In the genomic region with DNA sequence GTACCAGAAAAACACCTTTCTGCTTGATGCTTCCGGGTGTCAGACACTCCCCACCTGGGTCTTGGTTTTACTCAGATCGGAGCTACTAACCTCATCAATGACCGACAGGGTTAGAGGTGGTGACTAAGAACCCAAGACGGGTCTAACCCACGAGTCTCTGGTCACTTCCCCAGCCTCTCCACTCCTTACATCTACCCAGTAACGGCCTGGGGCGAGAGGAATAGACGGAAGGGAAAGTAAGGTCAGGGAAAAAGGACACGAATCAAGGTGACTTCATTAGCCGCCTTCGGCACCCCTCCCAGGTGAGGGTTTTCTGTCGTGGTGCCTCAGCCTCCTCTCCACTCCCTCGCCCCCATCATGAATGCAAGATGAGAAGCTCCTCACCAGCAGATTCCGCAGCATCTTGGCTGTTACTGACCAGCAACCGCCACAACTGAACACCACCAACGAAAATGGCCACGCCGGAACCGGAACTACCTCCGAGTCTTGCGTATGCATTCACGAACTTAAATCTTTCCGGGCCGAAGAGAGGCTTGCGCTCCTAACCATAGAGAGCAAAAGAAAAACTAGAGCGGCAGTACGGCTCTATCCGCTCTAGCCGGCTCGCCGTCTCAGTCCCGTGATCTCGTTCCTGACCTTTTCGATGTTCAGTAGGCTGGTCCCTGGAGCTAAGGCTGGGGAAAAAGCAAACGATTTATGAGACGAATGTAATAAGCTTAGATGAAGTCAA, we compare ENCODE assay signal across 8 cellular contexts. TPM values are rescaled to one million over a fixed set of nuclear protein-coding genes. Genes with fewer than 3 reads are reported as not detected.
DNase-seq lines count a peak whose midpoint lies in the region; ATAC-seq, FAIRE-seq and TF ChIP-seq lines count a peak whose summit lies in the region.

A gene with protein sequence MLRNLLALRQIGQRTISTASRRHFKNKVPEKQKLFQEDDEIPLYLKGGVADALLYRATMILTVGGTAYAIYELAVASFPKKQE (minus strand): TSS at position 469 of the 730 bp plus-strand sequence. CDS start 67 bp downstream, at position 402.

- H3K4me3 ChIP-seq in choroid plexus epithelial cell (ENCODE audit: low read depth, low read length) (peak within 1 kb of the TSS; percentile 69), kidney (ENCODE audit: low read length in 2 of 2) (peak within 1 kb of the TSS; percentile 96 to 100)

- peaks cover 13 to 18% of the 10 kb centered on the region in 2 donors for H3K36me3 ChIP-seq in kidney (ENCODE audit: control insufficient read depth in 1 of 2, insufficient read depth in 2 of 2, low read length in 2 of 2)

- DNase-seq in Ammon's horn (ENCODE audit: low spot score) (peak; percentile 97), GM19238 (ENCODE audit: insufficient read length, low spot score) (peak; percentile 42), NCI-H524 (lab: John Stamatoyannopoulos, UW) (peak; percentile 89 to 98), choroid plexus epithelial cell (ENCODE audit: low read depth) (peak; percentile 99), kidney (peak; percentile 93)
- peak; percentile 91 for DNase-seq in activated CD4-positive, alpha-beta T cell treated with anti-CD3 and anti-CD28 coated beads for 36 hours
- DNase-seq in stimulated activated CD4-positive, alpha-beta T cell treated with anti-CD3 and anti-CD28 coated beads, Interleukin-15, amount 100 ng/mL, for 24 hours, result peak; percentile 88

- H3K4me1 ChIP-seq in kidney (ENCODE audit: control insufficient read depth in 1 of 2, insufficient read depth in 1 of 2, low read depth in 1 of 2, low read length in 2 of 2), result peaks cover 3 to 6% of the 10 kb centered on the region in 2 donors

- no peaks in the 10 kb centered on the region for H3K9me3 Mint-ChIP-seq in activated CD4-positive, alpha-beta T cell treated with anti-CD3 and anti-CD28 coated beads for 36 hours (ENCODE audit: low read depth)

- CTCF ChIA-PET in activated CD4-positive, alpha-beta T cell treated with anti-CD3 and anti-CD28 coated beads for 36 hours (lab: Charles Lee), result interaction anchor here (0.5 to 2.0 kb wide), 10 partner anchors 15 to 1806 kb away, joined by 3 to 13 read pairs (median 3); partner anchors contain the start of gene TMEM30A

- peaks cover 12% of the 10 kb centered on the region for H3K27me3 Mint-ChIP-seq in activated CD4-positive, alpha-beta T cell treated with anti-CD3 and anti-CD28 coated beads for 36 hours

- peak; percentile 93 for ATAC-seq in HG03442 (IDR thresholded peaks at IDR 0.05; ENCODE audit: unreplicated experiment)
- peak; percentile 97 for ATAC-seq in activated CD4-positive, alpha-beta T cell treated with anti-CD3 and anti-CD28 coated beads for 36 hours

- H3K9ac ChIP-seq in kidney (ENCODE audit: low read length in 2 of 2), result peak within 1 kb of the TSS; percentile 96 to 100

- peaks cover 27% of the 10 kb centered on the region for H3K36me3 Mint-ChIP-seq in activated CD4-positive, alpha-beta T cell treated with anti-CD3 and anti-CD28 coated beads for 36 hours (ENCODE audit: low read depth)

- TF ChIP-seq CTCF in choroid plexus epithelial cell (conservative IDR thresholded peaks at IDR 0.05; ENCODE audit: low read depth, low read length) (no peak), kidney (IDR thresholded peaks at IDR 0.05; ENCODE audit: borderline replicate concordance, extremely low read depth, insufficient read depth) (no peak)

- FAIRE-seq in kidney (lab: Jason Lieb, UNC), result peak; percentile 94

- POLR2A ChIA-PET in activated CD4-positive, alpha-beta T cell treated with anti-CD3 and anti-CD28 coated beads for 36 hours (lab: Charles Lee), result interaction anchor here (0.5 to 1.7 kb wide), 6 partner anchors 35 to 1614 kb away, joined by 3 to 7 read pairs (median 4); partner anchors contain the start of gene TMEM30A

- no peaks in the 10 kb centered on the region for H3K9me3 ChIP-seq in kidney (ENCODE audit: control insufficient read depth in 1 of 2, low read length in 2 of 2)

- peak within 1 kb of the TSS; percentile 95 for H3K27ac Mint-ChIP-seq in activated CD4-positive, alpha-beta T cell treated with anti-CD3 and anti-CD28 coated beads for 36 hours

- peak within 1 kb of the TSS; percentile 91 for H3K4me3 Mint-ChIP-seq in activated CD4-positive, alpha-beta T cell treated with anti-CD3 and anti-CD28 coated beads for 36 hours

- intact Hi-C loops in activated CD4-positive, alpha-beta T cell treated with anti-CD3 and anti-CD28 coated beads for 36 hours (cut with DNase I, micrococcal nuclease), result loop anchor here (1.0 to 5.0 kb wide), 5 partner anchors 23 to 1721 kb away; partner anchors contain the start of genes EEF1A1 (in 2 of the 2), SENP6 (in 2 of the 2) and TMEM30A (in 2 of the 2)
- intact Hi-C loops in kidney (cut with DNase I), result no loop called here

- peaks cover 35% of the 10 kb centered on the region for H3K4me1 Mint-ChIP-seq in activated CD4-positive, alpha-beta T cell treated with anti-CD3 and anti-CD28 coated beads for 36 hours

- H3K27ac ChIP-seq in kidney (ENCODE audit: low read depth in 2 of 2, low read length in 2 of 2), result peak within 1 kb of the TSS; percentile 94 to 98

RNA-seq across cellular contexts. Expression of the gene that starts here (rescaled TPM):
- 100 to 1,000 TPM; 468 to 520 TPM for total RNA-seq in activated CD4-positive, alpha-beta T cell treated with anti-CD3 and anti-CD28 coated beads for 36 hours
- total RNA-seq in kidney, result 315 TPM
- polyA plus RNA-seq in kidney (ENCODE audit: insufficient read depth, low read depth, low replicate concordance), result 812 TPM

Comparison
In these comparisons a context has a peak if more than half of its experiments do, and no peak if none do; other contexts are left out.
1. Peak in every context shown above with its lines: DNase-seq, ATAC-seq, H3K4me3 ChIP-seq and H3K27ac ChIP-seq.
2. DNase-seq: peak in every context shown above with its lines; median percentile 99 in choroid plexus epithelial cell; 97 in Ammon's horn; 94 in NCI-H524; 93 in kidney; 91 in activated CD4-positive, alpha-beta T cell treated with anti-CD3 and anti-CD28 coated beads for 36 hours; 88 in stimulated activated CD4-positive, alpha-beta T cell treated with anti-CD3 and anti-CD28 coated beads, Interleukin-15, amount 100 ng/mL, for 24 hours; 42 in GM19238.